ENCODE assay signal across 8 cellular contexts in the genomic region with DNA sequence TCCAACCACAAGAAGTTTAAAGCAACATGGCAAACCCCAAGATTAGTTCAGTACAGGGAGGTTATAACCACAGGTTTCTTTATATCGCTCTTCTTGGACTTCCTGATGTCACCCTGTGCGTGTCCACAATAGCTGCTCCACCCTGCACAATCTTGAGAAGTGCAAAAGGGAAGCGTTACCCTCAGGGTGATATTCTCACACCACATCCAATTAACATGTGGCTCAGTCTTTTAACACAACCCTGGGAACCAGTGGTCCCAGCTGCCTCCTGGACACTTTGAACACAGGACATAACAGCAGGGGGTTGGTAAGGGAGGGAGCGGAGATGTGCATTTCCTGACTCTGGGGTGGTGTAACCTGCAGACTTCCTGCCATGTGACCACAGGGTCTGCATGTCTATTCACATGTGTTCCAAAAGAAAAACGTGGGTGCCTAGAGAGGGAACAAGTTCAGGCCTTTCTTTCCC.
A peak's percentile ranks its signal among the peaks of the same experiment; 100 is the strongest.
DNase-seq lines count a peak whose midpoint lies in the region; ATAC-seq and TF ChIP-seq lines count a peak whose summit lies in the region.

No MANE protein-coding gene starts in this region.

- H3K4me3 ChIP-seq in SU-DHL-6 (ENCODE audit: insufficient read depth, low read length, poor library complexity, severe bottlenecking), result no peak overlapping the region
- peak overlapping the region in 2 of 8 donors; percentile 8 to 47 for H3K4me3 ChIP-seq in spleen

- ATAC-seq in GM18873 (IDR thresholded peaks at IDR 0.05; ENCODE audit: low FRiP score, unreplicated experiment) (peak; percentile 88), HG02943 (IDR thresholded peaks at IDR 0.05; ENCODE audit: low read depth, unreplicated experiment) (peak; percentile 94)

- no peaks in the 10 kb centered on the region for H3K9me3 Mint-ChIP-seq in activated naive CD8-positive, alpha-beta T cell treated with anti-CD3 and anti-CD28 coated beads for 36 hours
- no peaks in the 10 kb centered on the region for H3K9me3 Mint-ChIP-seq in osteocyte (ENCODE audit: unreplicated experiment)

- H3K9me2 ChIP-seq in SU-DHL-6 (replicated peaks; ENCODE audit: insufficient read depth, low read length), result no peaks in the 10 kb centered on the region

- no peak for TF ChIP-seq POLR2A in spleen (IDR thresholded peaks at IDR 0.05)

- H3K4me1 ChIP-seq in spleen, result peaks cover 8 to 72% (median 42%) of the 10 kb centered on the region in 6 donors

- no peaks in the 10 kb centered on the region for H4K20me1 ChIP-seq in SU-DHL-6 (ENCODE audit: low read depth, low read length)

- 8 to 27% (median 14%) methylated on average over 5 of the region's 5 CpGs for WGBS in spleen, 5 donors

- no peaks in the 10 kb centered on the region for H3K36me3 Mint-ChIP-seq in activated naive CD8-positive, alpha-beta T cell treated with anti-CD3 and anti-CD28 coated beads for 36 hours
- H3K36me3 Mint-ChIP-seq in osteocyte (ENCODE audit: unreplicated experiment), result no peaks in the 10 kb centered on the region

- H3K36me3 ChIP-seq in SU-DHL-6 (ENCODE audit: low read length) (no peaks in the 10 kb centered on the region), spleen (peaks cover 0 to 59% (median 0%) of the 10 kb centered on the region in 6 donors)

- no peak overlapping the region for H3K9ac ChIP-seq in SU-DHL-6 (ENCODE audit: low read length)

- H3K27me3 ChIP-seq in SU-DHL-6 (ENCODE audit: low read length) (no peaks in the 10 kb centered on the region), spleen (replicated peaks in 1 of 7) (no peaks in the 10 kb centered on the region)

- peak overlapping the region; percentile 66 for H3K4me3 Mint-ChIP-seq in activated naive CD8-positive, alpha-beta T cell treated with anti-CD3 and anti-CD28 coated beads for 36 hours
- no peak overlapping the region for H3K4me3 Mint-ChIP-seq in osteocyte (ENCODE audit: unreplicated experiment)

- H3K4me2 ChIP-seq in SU-DHL-6 (ENCODE audit: low read depth, low read length, poor library complexity, severe bottlenecking), result peak overlapping the region; percentile 20

- H3K27me3 Mint-ChIP-seq in activated naive CD8-positive, alpha-beta T cell treated with anti-CD3 and anti-CD28 coated beads for 36 hours, result no peaks in the 10 kb centered on the region
- H3K27me3 Mint-ChIP-seq in osteocyte (ENCODE audit: unreplicated experiment), result no peaks in the 10 kb centered on the region

- peaks cover 54% of the 10 kb centered on the region for H3K4me1 Mint-ChIP-seq in activated naive CD8-positive, alpha-beta T cell treated with anti-CD3 and anti-CD28 coated beads for 36 hours
- peaks cover 38% of the 10 kb centered on the region for H3K4me1 Mint-ChIP-seq in osteocyte (ENCODE audit: unreplicated experiment)

- H3K27ac ChIP-seq in SU-DHL-6 (ENCODE audit: low read depth, low read length) (no peak overlapping the region), spleen (peak overlapping the region; percentile 33 to 85 (median 66))

- H3F3A ChIP-seq in SU-DHL-6 (ENCODE audit: insufficient read depth), result no peaks in the 10 kb centered on the region

- intact Hi-C loops in spleen (cut with DNase I; ENCODE audit: low total_unique reads), result no loop called here

- no peaks in the 10 kb centered on the region for H3K79me2 ChIP-seq in SU-DHL-6 (ENCODE audit: insufficient read depth, low read length)

- peak overlapping the region; percentile 59 for H2AFZ ChIP-seq in SU-DHL-6 (ENCODE audit: low read depth, low read length, severe bottlenecking)

- TF ChIP-seq CTCF in SU-DHL-6 (IDR thresholded peaks at IDR 0.05; ENCODE audit: insufficient read depth, low read length, poor library complexity, severe bottlenecking) (no peak), spleen (IDR thresholded peaks at IDR 0.05 in 8 of 11, conservative IDR thresholded peaks at IDR 0.05 in 3 of 11) (no peak), osteocyte (IDR thresholded peaks at IDR 0.05) (no peak)

- DNase-seq in activated naive CD8-positive, alpha-beta T cell treated with anti-CD3 and anti-CD28 coated beads for 36 hours, result peak; percentile 50
- peak; percentile 88 for DNase-seq in spleen
- no peak for DNase-seq in osteocyte (ENCODE audit: extremely low spot score, unreplicated experiment)
- no peak for DNase-seq in NCI-H2171 treated with DMSO at 0.1 percent for 48 hours (lab: John Stamatoyannopoulos, UW)
- no peak for DNase-seq in putamen (ENCODE audit: low spot score)

- H3K27ac Mint-ChIP-seq in activated naive CD8-positive, alpha-beta T cell treated with anti-CD3 and anti-CD28 coated beads for 36 hours, result peak overlapping the region; percentile 92
- no peak overlapping the region for H3K27ac Mint-ChIP-seq in osteocyte (ENCODE audit: unreplicated experiment)

- no peaks in the 10 kb centered on the region for H3K9me3 ChIP-seq in SU-DHL-6 (ENCODE audit: insufficient read depth, low read length)
- no peaks in the 10 kb centered on the region for H3K9me3 ChIP-seq in spleen

Comparison
In these comparisons a context has a peak if more than half of its experiments do, and no peak if none do; other contexts are left out.
1. DNase-seq: peak in activated naive CD8-positive, alpha-beta T cell treated with anti-CD3 and anti-CD28 coated beads for 36 hours (single experiment) and spleen (single experiment); none in osteocyte (single experiment), NCI-H2171 treated with DMSO at 0.1 percent for 48 hours (single experiment) and putamen (single experiment).